Comparison of ENCODE assay signal across 25 cellular contexts in the genomic region with DNA sequence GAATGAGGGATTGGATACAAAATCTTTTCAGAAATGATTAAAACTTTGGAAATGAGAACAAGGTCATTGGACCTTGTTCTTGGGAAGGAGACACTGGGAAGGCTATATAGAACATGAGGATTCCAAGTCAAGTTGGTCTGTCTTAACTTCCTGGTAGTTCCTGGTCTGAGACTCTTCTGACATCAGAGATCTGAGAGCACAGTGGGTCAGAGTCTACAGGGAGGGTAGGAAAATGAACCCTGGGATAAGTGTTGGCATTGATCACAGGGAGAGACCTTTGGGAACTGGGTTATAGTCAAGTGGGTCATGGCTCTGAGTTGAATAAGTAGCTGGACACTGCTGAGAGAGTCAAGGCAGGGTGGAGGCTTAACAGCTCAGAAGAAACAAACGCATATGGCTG. TPM values are rescaled to one million over a fixed set of nuclear protein-coding genes. Genes with fewer than 3 reads are reported as not detected.
DNase-seq lines count a peak whose midpoint lies in the region; ATAC-seq, FAIRE-seq and TF ChIP-seq lines count a peak whose summit lies in the region.
"Had no signal": no experiment of that assay in that cellular context is flagged by ENCODE, and none has a peak within 500 bp of the region (broad histone marks: within the 10 kb centered on the region; RNA-seq: fewer than 3 reads in every experiment).

No MANE protein-coding gene starts in this region.

- H3K4me3 ChIP-seq in esophagus muscularis mucosa (no peak overlapping the region), small intestine (ENCODE audit: low read depth in 1 of 2, low read length in 2 of 2) (no peak overlapping the region)
- H3K4me3 ChIP-seq: BLaER1 had no signal

- H3K27me3 ChIP-seq in esophagus muscularis mucosa (peaks cover 0 to 20% (median 0%) of the 10 kb centered on the region in 4 donors), small intestine (ENCODE audit: control insufficient read depth in 2 of 2, insufficient read depth in 2 of 2, low read length in 2 of 2) (peaks cover 0 to 4% of the 10 kb centered on the region in 2 donors)
- H3K27me3 ChIP-seq: BLaER1 had no signal

- WGBS in esophagus muscularis mucosa = 94% methylated on average over 1 of the region's 1 CpG
- 55 to 84% (median 64%) methylated on average over 1 of the region's 1 CpG for WGBS in small intestine, 3 donors

- H3K4me1 ChIP-seq in esophagus muscularis mucosa (no peaks in the 10 kb centered on the region), small intestine (ENCODE audit: control insufficient read depth in 2 of 2, insufficient read depth in 1 of 2, low read depth in 1 of 2, low read length in 1 of 2) (no peaks in the 10 kb centered on the region)
- H3K4me1 ChIP-seq: BE2C, BLaER1, Caco-2 had no signal

- no peak for FAIRE-seq in small intestine (lab: Jason Lieb, UNC)
- FAIRE-seq: A204.1, D721Med, G401.6, GM12891, GM19239 had no signal

- DNase-seq in esophagus muscularis mucosa (ENCODE audit: extremely low spot score) (peak; percentile 45), left colon (no peak), small intestine (peak; percentile 55), NCI-H2196 (lab: John Stamatoyannopoulos, UW; ENCODE audit: unreplicated experiment) (no peak)
- DNase-seq in activated naive CD4-positive, alpha-beta T cell treated with Interleukin-2 at 50 U/mL for 16 hours = no peak
- DNase-seq: 8988T; ACHN; BE2C; C1 segment of cervical spinal cord; Caco-2; Calu3; CD4-positive, CD25-positive, alpha-beta regulatory T cell; CD8-positive, alpha-beta T cell; DMS79 treated with DMSO at 0.1 percent for 48 hours; GF-D8 had no signal

- no peaks in the 10 kb centered on the region for H3K9me3 ChIP-seq in esophagus muscularis mucosa
- H3K9me3 ChIP-seq in small intestine (ENCODE audit: control insufficient read depth, low read depth) = no peaks in the 10 kb centered on the region
- H3K9me3 ChIP-seq: BE2C, BLaER1, Caco-2 had no signal

- no peaks in the 10 kb centered on the region for H3K36me3 ChIP-seq in esophagus muscularis mucosa
- no peaks in the 10 kb centered on the region for H3K36me3 ChIP-seq in small intestine (ENCODE audit: control insufficient read depth in 2 of 2, insufficient read depth in 2 of 2, low read length in 2 of 2)
- H3K36me3 ChIP-seq: BE2C, BLaER1 had no signal

- no peak for TF ChIP-seq EP300 in esophagus muscularis mucosa (IDR thresholded peaks at IDR 0.05)

- TF ChIP-seq POLR2A in esophagus muscularis mucosa (IDR thresholded peaks at IDR 0.05; ENCODE audit: low read depth) = no peak

- intact Hi-C loops in esophagus muscularis mucosa (cut with DNase I) = no loop called here
- intact Hi-C loops in left colon (cut with DNase I, micrococcal nuclease) = no loop called here

- TF ChIP-seq CTCF in esophagus muscularis mucosa (IDR thresholded peaks at IDR 0.05) = no peak

- ATAC-seq in left colon = peak; percentile 85
- ATAC-seq in HG02884 (IDR thresholded peaks at IDR 0.05; ENCODE audit: unreplicated experiment) = no peak
- ATAC-seq: CD8-positive, alpha-beta T cell had no signal

- H3K27ac ChIP-seq in esophagus muscularis mucosa (replicated peaks in 1 of 4) = no peak overlapping the region
- no peak overlapping the region for H3K27ac ChIP-seq in small intestine (ENCODE audit: low read depth in 1 of 2, low read length in 1 of 2)
- H3K27ac ChIP-seq: BLaER1 had no signal

RNA-seq across cellular contexts. Expression of a gene that starts 17.3 kb away (rescaled TPM):
- total RNA-seq in esophagus muscularis mucosa (under 1 TPM in 2 of 4 donors, not detected in 2; 0.17 to 0.71 TPM), left colon (under 1 TPM in 1 of 2 donors, not detected in 1; 0.25 TPM)
- under 1 TPM in 1 of 3 donors, not detected in 2; 0.01 TPM for polyA plus RNA-seq in small intestine
- total RNA-seq: A673; Caco-2; Calu3; CD4-positive, CD25-positive, alpha-beta regulatory T cell; CD8-positive, alpha-beta T cell had no signal
- polyA plus RNA-seq: AG04450; CD14-positive monocyte; CD4-positive, CD25-positive, alpha-beta regulatory T cell had no signal

Comparison
In these comparisons a context has a peak if more than half of its experiments do, and no peak if none do; other contexts are left out.
1. DNase-seq: peak in esophagus muscularis mucosa (single experiment) and small intestine (single experiment); none in left colon (0 of 2), NCI-H2196 (single experiment) and activated naive CD4-positive, alpha-beta T cell treated with Interleukin-2 at 50 U/mL for 16 hours (single experiment).